ENCODE assay signal across 21 cellular contexts in the genomic region with DNA sequence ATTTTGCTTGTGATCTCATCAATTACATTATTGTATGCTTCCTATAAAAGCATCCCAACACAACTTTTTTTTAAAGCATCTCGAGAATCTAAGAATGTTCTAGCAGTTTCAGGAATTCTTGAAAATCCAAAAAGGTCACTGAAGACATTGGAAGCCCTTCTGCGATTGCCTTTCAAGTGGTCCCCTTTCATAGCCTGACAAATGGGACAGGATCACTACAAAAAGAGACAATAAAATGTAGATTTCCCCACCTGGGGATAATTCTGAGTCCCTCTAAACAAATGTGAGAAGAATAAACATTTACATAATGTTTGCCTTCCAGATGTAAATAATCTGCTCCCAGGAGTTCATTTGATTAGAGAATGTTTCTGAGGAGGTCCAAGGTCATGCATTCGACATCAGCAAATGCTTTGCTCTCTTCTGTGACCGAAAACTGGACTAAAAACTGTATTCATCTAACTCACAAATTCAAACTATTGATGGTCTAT.
"Had no signal": no experiment of that assay in that cellular context is flagged by ENCODE, and none has a peak within 500 bp of the region (broad histone marks: within the 10 kb centered on the region; RNA-seq: fewer than 3 reads in every experiment).

No MANE protein-coding gene starts in this region.

- H3K4me1 Mint-ChIP-seq: IgD-negative memory B cell had no signal

- DNase-seq: KBM-7; MG63; NCI-H1092; NCI-H1105 treated with DMSO at 0.1 percent for 48 hours; NCI-H1417 treated with DMSO at 0.1 percent for 48 hours; NCI-H146; NCI-H1694 treated with DMSO at 0.1 percent for 48 hours; NCI-H2081 treated with DMSO at 0.1 percent for 48 hours; NCI-H2171; NCI-H345; NCI-H446 treated with DMSO at 0.1 percent for 48 hours; NCI-H510A treated with DMSO at 0.1 percent for 48 hours; NCI-H69; NCI-H774; NK-92 treated with Interleukin-12 subunit alpha and Interleukin-12 subunit beta, amount 100 ng/mL, for 24 hours; PC-3; SHP77 had no signal

- H3K27me3 ChIP-seq: MG63 had no signal

- H3K36me3 Mint-ChIP-seq: IgD-negative memory B cell had no signal

- H3K36me3 ChIP-seq: MG63 had no signal

- H3K4me3 Mint-ChIP-seq: IgD-negative memory B cell had no signal

- H3K27ac ChIP-seq: RWPE1 had no signal

- H3K4me3 ChIP-seq: MG63 had no signal

- ATAC-seq: Panc1, PC-3, SK-N-SH treated with all-trans-retinoic acid at 6 μM for 48 hours had no signal

- H3K27ac Mint-ChIP-seq: IgD-negative memory B cell had no signal

- H3K9me3 ChIP-seq: MG63 had no signal
